9 cellular contexts compared by ENCODE assay signal in genomic region chr7:140316165-140316661, GRCh38.
DNase-seq lines count a peak whose midpoint lies in the region; ATAC-seq and TF ChIP-seq lines count a peak whose summit lies in the region.
"Had no signal": no experiment of that assay in that cellular context is flagged by ENCODE, and none has a peak within 500 bp of the region (broad histone marks: within the 10 kb centered on the region; RNA-seq: fewer than 3 reads in every experiment).

No MANE protein-coding gene starts in this region.

- peak in 2 of 56 donors; percentile 12 to 15 for TF ChIP-seq CTCF in dorsolateral prefrontal cortex (IDR thresholded peaks at IDR 0.05 in 54 of 56, conservative IDR thresholded peaks at IDR 0.05 in 2 of 56; ENCODE audit: low read depth in 1 of 56, partially characterized antibody in 56 of 56)
- no peak for TF ChIP-seq CTCF in GM23338 (conservative IDR thresholded peaks at IDR 0.05; ENCODE audit: low read depth in 2 of 2)

- peaks cover 17% of the 10 kb centered on the region for H3K9me3 Mint-ChIP-seq in GM23338

- no peaks in the 10 kb centered on the region for H3K27me3 ChIP-seq in dorsolateral prefrontal cortex
- H3K27me3 ChIP-seq in GM23338 (ENCODE audit: insufficient read depth): no peaks in the 10 kb centered on the region

- peak overlapping the region in 56 of 59 donors; percentile 9 to 90 (median 73) for H3K27ac ChIP-seq in dorsolateral prefrontal cortex
- H3K27ac ChIP-seq in GM23338 (ENCODE audit: low read depth): no peak overlapping the region

- peaks cover 2% of the 10 kb centered on the region for H3K27me3 Mint-ChIP-seq in GM23338 (ENCODE audit: insufficient read depth, low read depth, poor library complexity)

- no peaks in the 10 kb centered on the region for H3K4me1 ChIP-seq in GM23338 (ENCODE audit: insufficient read depth)

- peak overlapping the region in 54 of 59 donors; percentile 1 to 58 (median 36) for H3K4me3 ChIP-seq in dorsolateral prefrontal cortex
- no peak overlapping the region for H3K4me3 ChIP-seq in GM23338

- intact Hi-C loops in dorsolateral prefrontal cortex (cut with DNase I): loop anchor here in 1 of 2 donors (5.0 kb wide), 1 partner anchor 139 kb away; the partner anchor contains the start of gene KDM7A

- H3K4me2 ChIP-seq in GM23338: no peak overlapping the region

- no peak overlapping the region for H3K4me3 Mint-ChIP-seq in GM23338
- H3K4me3 Mint-ChIP-seq: natural killer cell had no signal

- H4K20me1 ChIP-seq in GM23338 (replicated peaks; ENCODE audit: insufficient read depth): no peaks in the 10 kb centered on the region

- no peak overlapping the region for H3K27ac Mint-ChIP-seq in GM23338
- H3K27ac Mint-ChIP-seq: natural killer cell had no signal

- H3K79me2 ChIP-seq in GM23338 (replicated peaks; ENCODE audit: insufficient read depth): no peaks in the 10 kb centered on the region

- ATAC-seq in HG02571 (IDR thresholded peaks at IDR 0.05; ENCODE audit: unreplicated experiment): no peak
- no peak for ATAC-seq in GM23338
- no peak for ATAC-seq in GM19397 (IDR thresholded peaks at IDR 0.05; ENCODE audit: unreplicated experiment)

- H3K9me2 ChIP-seq in GM23338 (ENCODE audit: insufficient read depth): no peaks in the 10 kb centered on the region

- H3K4me1 Mint-ChIP-seq in GM23338: no peaks in the 10 kb centered on the region
- H3K4me1 Mint-ChIP-seq: natural killer cell had no signal

- peaks cover 16% of the 10 kb centered on the region for H3K36me3 Mint-ChIP-seq in GM23338 (ENCODE audit: low read depth)
- H3K36me3 Mint-ChIP-seq: natural killer cell had no signal

- H2AFZ ChIP-seq in GM23338: no peak overlapping the region

- peak; percentile 44 for DNase-seq in GM04503 (ENCODE audit: low read depth)
- DNase-seq in OCI-M1 (lab: John Stamatoyannopoulos, UW): peak; percentile 8
- peak; percentile 35 to 94 (median 80) for DNase-seq in dorsolateral prefrontal cortex
- DNase-seq in mucosa of gallbladder (ENCODE audit: low spot score): peak; percentile 84
- no peak for DNase-seq in GM23338 (ENCODE audit: low spot score)
- DNase-seq in activated CD4-positive, CD25-positive, alpha-beta regulatory T cell treated with anti-CD3 and anti-CD28 coated beads, Interleukin-2, amount 50 U/mL, for 72 hours: no peak
- DNase-seq: natural killer cell had no signal

- H3F3A ChIP-seq in GM23338 (replicated peaks; ENCODE audit: low read depth): no peaks in the 10 kb centered on the region

- no peaks in the 10 kb centered on the region; the same call in 1 of the 2 replicates for H3K36me3 ChIP-seq in GM23338 (ENCODE audit: insufficient read depth)

TF ChIP-seq in GM23338, 12 proteins besides CTCF, POLR2A, EP300 and RAD21:
- TF ChIP-seq JUNB (IDR thresholded peaks at IDR 0.05; ENCODE audit: unreplicated experiment) (no peak), ZNF114 (CRISPR knock-in tag; IDR thresholded peaks at IDR 0.05) (no peak), EZH2 (IDR thresholded peaks at IDR 0.05; ENCODE audit: low read depth, unreplicated experiment) (no peak), CREB1 (CRISPR knock-in tag; IDR thresholded peaks at IDR 0.05; ENCODE audit: low read depth) (no peak), EZH2phosphoT487 (IDR thresholded peaks at IDR 0.05; ENCODE audit: unreplicated experiment) (no peak), ZNF331 (CRISPR knock-in tag; IDR thresholded peaks at IDR 0.05; ENCODE audit: low read depth) (no peak), POLR2AphosphoS5 (IDR thresholded peaks at IDR 0.05; ENCODE audit: low read depth) (no peak), ETS1 (IDR thresholded peaks at IDR 0.05) (no peak), ZNF462 (CRISPR knock-in tag; IDR thresholded peaks at IDR 0.05) (no peak), NANOG (IDR thresholded peaks at IDR 0.05; ENCODE audit: borderline replicate concordance) (no peak)

Comparison
In these comparisons a context has a peak if more than half of its experiments do, and no peak if none do; other contexts are left out.
1. DNase-seq: peak in GM04503 (single experiment), OCI-M1 (single experiment), dorsolateral prefrontal cortex (10 of 10) and mucosa of gallbladder (single experiment); none in GM23338 (single experiment) and activated CD4-positive, CD25-positive, alpha-beta regulatory T cell treated with anti-CD3 and anti-CD28 coated beads, Interleukin-2, amount 50 U/mL, for 72 hours (single experiment).